In genomic region chr22:19714320-19715252, GRCh38 we compare ENCODE assay signal across 8 cellular contexts. TPM values are rescaled to one million over a fixed set of nuclear protein-coding genes. Genes with fewer than 3 reads are reported as not detected.
DNase-seq lines count a peak whose midpoint lies in the region; ATAC-seq and TF ChIP-seq lines count a peak whose summit lies in the region.

SEPTIN5 (plus strand) TSS chr22:19714503; CDS start chr22:19714589, 86 bp downstream.

- 2% methylated on average over 89 of the region's 104 CpGs for WGBS in right cardiac atrium

- H3K36me3 ChIP-seq in gastrocnemius medialis: no peaks in the 10 kb centered on the region

- peaks cover 2% of the 10 kb centered on the region for H3K36me3 Mint-ChIP-seq in activated naive CD4-positive, alpha-beta T cell treated with anti-CD3 and anti-CD28 coated beads, Interleukin-2, amount 50 U/mL, for 24 hours

- intact Hi-C loops in right cardiac atrium (cut with DNase I) (loop anchor here in 3 of 4 donors (5.0 kb wide), 2 partner anchors 32 to 37 kb away; no protein-coding TSS in a partner anchor), gastrocnemius medialis (cut with DNase I; ENCODE audit: low total_unique reads) (no loop called here)

- no peak for DNase-seq in HFF-Myc (ENCODE audit: extremely low read depth, low read depth)
- peak in 2 of 3 donors; percentile 70 to 75 for DNase-seq in right cardiac atrium
- DNase-seq in gastrocnemius medialis: no peak
- DNase-seq in NCI-H2196 (lab: John Stamatoyannopoulos, UW; ENCODE audit: unreplicated experiment): no peak
- no peak for DNase-seq in putamen (ENCODE audit: low spot score)
- DNase-seq in cortex of kidney (lab: John Stamatoyannopoulos, UW): no peak

- H3K27ac Mint-ChIP-seq in activated naive CD4-positive, alpha-beta T cell treated with anti-CD3 and anti-CD28 coated beads, Interleukin-2, amount 50 U/mL, for 24 hours: no peak within 1 kb of the TSS

- H3K4me3 ChIP-seq in HFF-Myc (replicated peaks; ENCODE audit: low read depth, low read length) (peak within 1 kb of the TSS; percentile 45), right cardiac atrium (ENCODE audit: low read length) (peak within 1 kb of the TSS; percentile 69), gastrocnemius medialis (peak within 1 kb of the TSS; percentile 59 to 70 (median 64))

- no peak for TF ChIP-seq POLR2A in gastrocnemius medialis (IDR thresholded peaks at IDR 0.05)

- in situ Hi-C loops in gastrocnemius medialis (cut with MboI; ENCODE audit: low sequenced_read_pairs in 4 of 4): loop anchor here in 1 of 4 donors (5.0 kb wide), 1 partner anchor 37 kb away; no protein-coding TSS in a partner anchor

- H3K9me3 Mint-ChIP-seq in activated naive CD4-positive, alpha-beta T cell treated with anti-CD3 and anti-CD28 coated beads, Interleukin-2, amount 50 U/mL, for 24 hours: no peaks in the 10 kb centered on the region

- H3K9me3 ChIP-seq in right cardiac atrium (ENCODE audit: control insufficient read depth, low read length) (no peaks in the 10 kb centered on the region), gastrocnemius medialis (no peaks in the 10 kb centered on the region)

- H3K27me3 Mint-ChIP-seq in activated naive CD4-positive, alpha-beta T cell treated with anti-CD3 and anti-CD28 coated beads, Interleukin-2, amount 50 U/mL, for 24 hours: peaks cover 10% of the 10 kb centered on the region

- no peak for ATAC-seq in right cardiac atrium
- ATAC-seq in gastrocnemius medialis: peak; percentile 24 to 25
- ATAC-seq in HG02678 (IDR thresholded peaks at IDR 0.05; ENCODE audit: unreplicated experiment): no peak

- H3K4me1 Mint-ChIP-seq in activated naive CD4-positive, alpha-beta T cell treated with anti-CD3 and anti-CD28 coated beads, Interleukin-2, amount 50 U/mL, for 24 hours: peaks cover 9% of the 10 kb centered on the region

- no peaks in the 10 kb centered on the region for H3K4me1 ChIP-seq in right cardiac atrium (ENCODE audit: control insufficient read depth, insufficient read depth, low read length)
- peaks cover 7 to 23% of the 10 kb centered on the region in 2 donors for H3K4me1 ChIP-seq in gastrocnemius medialis

- no peak within 1 kb of the TSS for H3K27ac ChIP-seq in right cardiac atrium (ENCODE audit: low read length)
- H3K27ac ChIP-seq in gastrocnemius medialis: peak within 1 kb of the TSS; percentile 15 to 34 (median 26)

- TF ChIP-seq CTCF in HFF-Myc (IDR thresholded peaks at IDR 0.05; ENCODE audit: low read depth, low read length, missing control alignments): no peak
- no peak for TF ChIP-seq CTCF in gastrocnemius medialis (IDR thresholded peaks at IDR 0.05 in 4 of 5, conservative IDR thresholded peaks at IDR 0.05 in 1 of 5)

- H3K27me3 ChIP-seq in right cardiac atrium (ENCODE audit: control insufficient read depth, insufficient read depth) (no peaks in the 10 kb centered on the region), gastrocnemius medialis (peaks cover 0 to 6% (median 4%) of the 10 kb centered on the region in 3 donors)

- peak within 1 kb of the TSS; percentile 66 for H3K4me3 Mint-ChIP-seq in activated naive CD4-positive, alpha-beta T cell treated with anti-CD3 and anti-CD28 coated beads, Interleukin-2, amount 50 U/mL, for 24 hours

RNA-seq across cellular contexts. Expression of gene SEPTIN5, which starts in this region (rescaled TPM):
- total RNA-seq in right cardiac atrium (100 to 1,000 TPM; 143 to 264 (median 199) TPM), gastrocnemius medialis (10 to 100 TPM in 2 of 4 donors, 1 to 10 TPM in 2; 5.0 to 15.9 (median 10.2) TPM)
- polyA plus RNA-seq in right cardiac atrium: 243 TPM

Comparison
In these comparisons a context has a peak if more than half of its experiments do, and no peak if none do; other contexts are left out.
1. RNA of gene SEPTIN5 (total RNA-seq): 143 to 264 TPM in right cardiac atrium; 5.0 to 15.9 TPM in gastrocnemius medialis; every median in the first group is over 4 times any median in the second.
2. DNase-seq: peak in right cardiac atrium (2 of 3); none in HFF-Myc (single experiment), gastrocnemius medialis (0 of 2), NCI-H2196 (single experiment), putamen (single experiment) and cortex of kidney (single experiment).
3. ATAC-seq: peak in gastrocnemius medialis (2 of 2); none in right cardiac atrium (0 of 2) and HG02678 (single experiment).
4. Peak in every context shown above with its lines, with median percentiles within 50 percentile points of each other: H3K4me3 ChIP-seq.